ENCODE assay signal across 22 cellular contexts in genomic region chr5:172351240-172351778, GRCh38.
DNase-seq lines count a peak whose midpoint lies in the region; ATAC-seq, FAIRE-seq and TF ChIP-seq lines count a peak whose summit lies in the region.
"Had no signal": no experiment of that assay in that cellular context is flagged by ENCODE, and none has a peak within 500 bp of the region (broad histone marks: within the 10 kb centered on the region; RNA-seq: fewer than 3 reads in every experiment).

No MANE protein-coding gene starts in this region.

- no peak overlapping the region for H2AFZ ChIP-seq in HepG2 (ENCODE audit: low read length)
- H2AFZ ChIP-seq: PC-9 had no signal

- no peaks in the 10 kb centered on the region for H3K27me3 ChIP-seq in HepG2 (ENCODE audit: control insufficient read depth in 1 of 2, insufficient read depth in 2 of 2, low read length in 2 of 2)
- H3K27me3 ChIP-seq: SJSA1 had no signal

- no peak overlapping the region for H3K4me3 Mint-ChIP-seq in progenitor cell of endocrine pancreas (ENCODE audit: low read depth)
- H3K4me3 Mint-ChIP-seq in stimulated activated naive B cell treated with anti-CD40 and anti-IgM and Interleukin-4, amounts not matched to agents 10 μg/mL and 1 μg/mL and 100 μg/mL, for 72 hours, result no peak overlapping the region
- H3K4me3 Mint-ChIP-seq: CD4-positive, alpha-beta memory T cell had no signal

- H3K9me3 Mint-ChIP-seq in progenitor cell of endocrine pancreas (ENCODE audit: low read depth), result no peaks in the 10 kb centered on the region
- H3K9me3 Mint-ChIP-seq in stimulated activated naive B cell treated with anti-CD40 and anti-IgM and Interleukin-4, amounts not matched to agents 10 μg/mL and 1 μg/mL and 100 μg/mL, for 72 hours, result no peaks in the 10 kb centered on the region
- H3K9me3 Mint-ChIP-seq: CD4-positive, alpha-beta memory T cell had no signal

- TF ChIP-seq CTCF in HepG2 (CRISPR knock-in tag; IDR thresholded peaks at IDR 0.05) (no peak), progenitor cell of endocrine pancreas (IDR thresholded peaks at IDR 0.05; ENCODE audit: unreplicated experiment) (no peak)

- CTCF ChIA-PET in HepG2 (lab: Yijun Ruan, JAX; ENCODE audit: low intra/inter-chr PET ratio, low total read pairs), result no interaction called here

- 100% methylated on average over 2 of the region's 3 CpGs for WGBS in HepG2 (ENCODE audit: low lambda C conversion rate)

- DNase-seq in DMS53 treated with DMSO at 0.1 percent for 48 hours (lab: John Stamatoyannopoulos, UW; ENCODE audit: unreplicated experiment), result peak; percentile 13
- DNase-seq in NAMALWA (ENCODE audit: low spot score), result peak; percentile 15
- peak; percentile 36 for DNase-seq in HepG2 (ENCODE audit: low spot score)
- DNase-seq in progenitor cell of endocrine pancreas (ENCODE audit: low spot score, unreplicated experiment), result no peak
- no peak for DNase-seq in stimulated activated naive B cell treated with anti-CD40 and anti-IgM and Interleukin-4, amounts not matched to agents 10 μg/mL and 1 μg/mL and 100 μg/mL, for 72 hours
- no peak for DNase-seq in DMS153 treated with DMSO at 0.1 percent for 48 hours (lab: John Stamatoyannopoulos, UW; ENCODE audit: unreplicated experiment)
- DNase-seq: C1 segment of cervical spinal cord; CD4-positive, alpha-beta memory T cell; DMS 273 treated with DMSO at 0.1 percent for 48 hours; IMR-90; NCI-H2029; NCI-H446 treated with DMSO at 0.1 percent for 48 hours; NCI-H526; PC-9; Right ventricle myocardium superior; RPMI8226 had no signal

- H3K27ac ChIP-seq in HepG2 (ENCODE audit: extremely low read length, insufficient read depth, low read length), result no peak overlapping the region
- H3K27ac ChIP-seq: A549, KMS-11, PC-9, SJSA1 had no signal

- no peak for TF ChIP-seq EP300 in HepG2 (IDR thresholded peaks at IDR 0.05; ENCODE audit: low read depth in 2 of 2, low read length in 2 of 2)
- TF ChIP-seq EP300 in HepG2 (CRISPR knock-in tag; IDR thresholded peaks at IDR 0.05; ENCODE audit: borderline replicate concordance), result no peak

- H3K27me3 Mint-ChIP-seq in progenitor cell of endocrine pancreas, result no peaks in the 10 kb centered on the region
- H3K27me3 Mint-ChIP-seq in stimulated activated naive B cell treated with anti-CD40 and anti-IgM and Interleukin-4, amounts not matched to agents 10 μg/mL and 1 μg/mL and 100 μg/mL, for 72 hours, result peaks cover 0 to 9% of the 10 kb centered on the region in 2 donors

- H3K36me3 Mint-ChIP-seq in progenitor cell of endocrine pancreas (ENCODE audit: insufficient read depth), result peaks cover 38% of the 10 kb centered on the region
- no peaks in the 10 kb centered on the region for H3K36me3 Mint-ChIP-seq in stimulated activated naive B cell treated with anti-CD40 and anti-IgM and Interleukin-4, amounts not matched to agents 10 μg/mL and 1 μg/mL and 100 μg/mL, for 72 hours
- H3K36me3 Mint-ChIP-seq: CD4-positive, alpha-beta memory T cell had no signal

- POLR2A ChIA-PET in HepG2 (lab: Yijun Ruan, JAX), result no interaction called here

- no peaks in the 10 kb centered on the region for H3K9me3 ChIP-seq in HepG2 (ENCODE audit: low read length)
- H3K9me3 ChIP-seq: A549, SJSA1 had no signal

- no peaks in the 10 kb centered on the region for H3K79me2 ChIP-seq in HepG2 (ENCODE audit: insufficient read depth, low read length)

- no peaks in the 10 kb centered on the region for H4K20me1 ChIP-seq in HepG2 (ENCODE audit: insufficient read depth, low read length)

- no peak overlapping the region for H3K4me3 ChIP-seq in HepG2 (replicated peaks in 1 of 3; ENCODE audit: insufficient read depth in 1 of 3, low read depth in 2 of 3, low read length in 3 of 3)
- H3K4me3 ChIP-seq: A549, PC-9, SJSA1 had no signal

- no peak for TF ChIP-seq POLR2A in HepG2 (IDR thresholded peaks at IDR 0.05; ENCODE audit: insufficient read depth in 1 of 2, low read depth in 2 of 2, low read length in 2 of 2)

- in situ Hi-C loops in HepG2 (cut with HindIII; ENCODE audit: extremely low pct_ligation_motif_present, low pct_unique_long_range_greater_than_20kb), result no loop called here

- peaks cover 40% of the 10 kb centered on the region for H3K4me1 Mint-ChIP-seq in progenitor cell of endocrine pancreas (ENCODE audit: low read depth)
- no peaks in the 10 kb centered on the region for H3K4me1 Mint-ChIP-seq in stimulated activated naive B cell treated with anti-CD40 and anti-IgM and Interleukin-4, amounts not matched to agents 10 μg/mL and 1 μg/mL and 100 μg/mL, for 72 hours
- H3K4me1 Mint-ChIP-seq: CD4-positive, alpha-beta memory T cell had no signal

- peak overlapping the region; percentile 81 for H3K27ac Mint-ChIP-seq in progenitor cell of endocrine pancreas
- H3K27ac Mint-ChIP-seq in stimulated activated naive B cell treated with anti-CD40 and anti-IgM and Interleukin-4, amounts not matched to agents 10 μg/mL and 1 μg/mL and 100 μg/mL, for 72 hours, result no peak overlapping the region
- H3K27ac Mint-ChIP-seq: CD4-positive, alpha-beta memory T cell had no signal

- intact Hi-C loops in HepG2 (cut with micrococcal nuclease; ENCODE audit: unreplicated experiment), result no loop called here

- 0 out of 5 replicates have a peak, but pooled peaks cover 0 to 2% of the 10 kb centered on the region in 2 experiments for H3K36me3 ChIP-seq in HepG2 (replicated peaks in 1 of 2; ENCODE audit: control insufficient read depth in 1 of 2, insufficient read depth in 2 of 2, low read length in 2 of 2)

- FAIRE-seq in HepG2 (lab: Jason Lieb, UNC), result no peak
- FAIRE-seq: A549, GM18507, H54 had no signal

- peaks cover 38% of the 10 kb centered on the region for H3K4me1 ChIP-seq in HepG2 (ENCODE audit: insufficient read depth, low read length)
- H3K4me1 ChIP-seq: A549 had no signal

- no peak overlapping the region for H3K9ac ChIP-seq in HepG2 (ENCODE audit: insufficient read depth, low read depth, low read length)
- H3K9ac ChIP-seq: KMS-11 had no signal

- H3K4me2 ChIP-seq in HepG2 (ENCODE audit: low read depth, low read length), result no peak overlapping the region
- H3K4me2 ChIP-seq: A549, KMS-11, PC-9 had no signal

- no TSS peak for BruUV-seq in HepG2 (replicated peaks; lab: Mats Ljungman, UMichigan)

- ATAC-seq in HepG2, result no peak
- ATAC-seq in GM21367 (IDR thresholded peaks at IDR 0.05; ENCODE audit: unreplicated experiment), result no peak
- ATAC-seq in stimulated activated naive B cell treated with anti-CD40 and anti-IgM and Interleukin-4, amounts not matched to agents 10 μg/mL and 1 μg/mL and 100 μg/mL, for 72 hours (replicated peaks), result no peak
- ATAC-seq: A549 had no signal

- no peak for TF ChIP-seq RAD21 in HepG2 (CRISPR knock-in tag; IDR thresholded peaks at IDR 0.05)

TF ChIP-seq in HepG2, 621 proteins besides CTCF, POLR2A, EP300 and RAD21:
- TF ChIP-seq KLF12 (CRISPR knock-in tag; IDR thresholded peaks at IDR 0.05; ENCODE audit: borderline replicate concordance) (no peak), ZNF543 (CRISPR knock-in tag; IDR thresholded peaks at IDR 0.05) (no peak), ATF4 (CRISPR knock-in tag; IDR thresholded peaks at IDR 0.05) (no peak), MLLT10 (CRISPR knock-in tag; IDR thresholded peaks at IDR 0.05) (no peak), ARNTL (CRISPR knock-in tag; IDR thresholded peaks at IDR 0.05) (no peak), RARG (CRISPR knock-in tag; IDR thresholded peaks at IDR 0.05; ENCODE audit: low read depth) (no peak), ZNF207 (IDR thresholded peaks at IDR 0.05; ENCODE audit: borderline replicate concordance) (no peak)
TF ChIP-seq in HepG2: peak in this region for 0.

Comparison
In these comparisons a context has a peak if more than half of its experiments do, and no peak if none do; other contexts are left out.
1. DNase-seq: peak in DMS53 treated with DMSO at 0.1 percent for 48 hours (single experiment), NAMALWA (single experiment) and HepG2 (single experiment); none in progenitor cell of endocrine pancreas (single experiment), stimulated activated naive B cell treated with anti-CD40 and anti-IgM and Interleukin-4, amounts not matched to agents 10 μg/mL and 1 μg/mL and 100 μg/mL, for 72 hours (single experiment) and DMS153 treated with DMSO at 0.1 percent for 48 hours (single experiment).